ENCODE assay signal across 10 cellular contexts in genomic region chr7:18552943-18553584, GRCh38. TPM values are rescaled to one million over a fixed set of nuclear protein-coding genes. Genes with fewer than 3 reads are reported as not detected.
DNase-seq lines count a peak whose midpoint lies in the region; ATAC-seq and TF ChIP-seq lines count a peak whose summit lies in the region.
"Had no signal": no experiment of that assay in that cellular context is flagged by ENCODE, and none has a peak within 500 bp of the region (broad histone marks: within the 10 kb centered on the region; RNA-seq: fewer than 3 reads in every experiment).

No MANE protein-coding gene starts in this region.

- H3K9me3 Mint-ChIP-seq in IgD-negative memory B cell (no peaks in the 10 kb centered on the region), nephron (no peaks in the 10 kb centered on the region), MCF 10A (ENCODE audit: unreplicated experiment) (no peaks in the 10 kb centered on the region)
- no peaks in the 10 kb centered on the region for H3K9me3 Mint-ChIP-seq in activated CD8-positive, alpha-beta T cell treated with anti-CD3 and anti-CD28 coated beads for 36 hours
- H3K9me3 Mint-ChIP-seq in activated naive CD4-positive, alpha-beta T cell treated with anti-CD3 and anti-CD28 coated beads for 36 hours: no peaks in the 10 kb centered on the region
- no peaks in the 10 kb centered on the region for H3K9me3 Mint-ChIP-seq in T-helper 2 cell treated with Interferon-gamma antibody and Interleukin-4, amounts not matched to agents 5 μg/mL and 100 μg/mL, for 36 hours

- no peaks in the 10 kb centered on the region for H3K9me3 ChIP-seq in DOHH2 (ENCODE audit: control insufficient read depth, insufficient read depth, low read length)

- peak overlapping the region in 2 of 4 donors; percentile 72 to 74 for H3K4me3 Mint-ChIP-seq in IgD-negative memory B cell
- no peak overlapping the region for H3K4me3 Mint-ChIP-seq in nephron
- no peak overlapping the region for H3K4me3 Mint-ChIP-seq in activated CD8-positive, alpha-beta T cell treated with anti-CD3 and anti-CD28 coated beads for 36 hours
- H3K4me3 Mint-ChIP-seq in activated naive CD4-positive, alpha-beta T cell treated with anti-CD3 and anti-CD28 coated beads for 36 hours: no peak overlapping the region
- no peak overlapping the region for H3K4me3 Mint-ChIP-seq in MCF 10A (ENCODE audit: unreplicated experiment)
- no peak overlapping the region for H3K4me3 Mint-ChIP-seq in T-helper 2 cell treated with Interferon-gamma antibody and Interleukin-4, amounts not matched to agents 5 μg/mL and 100 μg/mL, for 36 hours

- H3K4me1 Mint-ChIP-seq in IgD-negative memory B cell: peaks cover 40 to 50% (median 41%) of the 10 kb centered on the region in 3 donors
- H3K4me1 Mint-ChIP-seq in nephron: peaks cover 16% of the 10 kb centered on the region
- H3K4me1 Mint-ChIP-seq in activated CD8-positive, alpha-beta T cell treated with anti-CD3 and anti-CD28 coated beads for 36 hours (ENCODE audit: low read depth): no peaks in the 10 kb centered on the region
- H3K4me1 Mint-ChIP-seq in activated naive CD4-positive, alpha-beta T cell treated with anti-CD3 and anti-CD28 coated beads for 36 hours (ENCODE audit: low read depth): no peaks in the 10 kb centered on the region
- peaks cover 12% of the 10 kb centered on the region for H3K4me1 Mint-ChIP-seq in MCF 10A (ENCODE audit: insufficient read depth, unreplicated experiment)
- no peaks in the 10 kb centered on the region for H3K4me1 Mint-ChIP-seq in T-helper 2 cell treated with Interferon-gamma antibody and Interleukin-4, amounts not matched to agents 5 μg/mL and 100 μg/mL, for 36 hours (ENCODE audit: low read depth)

- TF ChIP-seq CTCF in DOHH2 (IDR thresholded peaks at IDR 0.05; ENCODE audit: low read depth, low read length, poor library complexity, severe bottlenecking) (no peak), nephron (IDR thresholded peaks at IDR 0.05; ENCODE audit: unreplicated experiment in 3 of 3) (no peak), MCF 10A (IDR thresholded peaks at IDR 0.05; ENCODE audit: unreplicated experiment) (no peak)
- TF ChIP-seq CTCF in activated CD8-positive, alpha-beta T cell treated with anti-CD3 and anti-CD28 coated beads for 36 hours (IDR thresholded peaks at IDR 0.05): no peak

- CTCF ChIA-PET in activated CD8-positive, alpha-beta T cell treated with anti-CD3 and anti-CD28 coated beads for 36 hours (lab: Charles Lee): interaction anchor here (0.6 kb wide), 1 partner anchor 857 kb away, joined by 3 read pairs; no protein-coding TSS in a partner anchor
- CTCF ChIA-PET in activated naive CD4-positive, alpha-beta T cell treated with anti-CD3 and anti-CD28 coated beads for 36 hours (lab: Charles Lee): interaction anchor here (0.5 to 0.6 kb wide), 2 partner anchors 11 to 39 kb away, joined by 3 to 4 read pairs; no protein-coding TSS in a partner anchor
- CTCF ChIA-PET in MCF 10A (lab: Yijun Ruan, JAX): interaction anchor here (0.6 to 1.8 kb wide), 3 partner anchors 92 to 220 kb away, joined by 3 to 6 read pairs (median 5); no protein-coding TSS in a partner anchor

- H3K9me2 ChIP-seq in DOHH2 (replicated peaks; ENCODE audit: control insufficient read depth, low read length): no peaks in the 10 kb centered on the region

- H3K27me3 Mint-ChIP-seq in IgD-negative memory B cell (no peaks in the 10 kb centered on the region), nephron (ENCODE audit: low read depth) (no peaks in the 10 kb centered on the region), MCF 10A (ENCODE audit: insufficient read depth, unreplicated experiment) (no peaks in the 10 kb centered on the region)
- H3K27me3 Mint-ChIP-seq in activated CD8-positive, alpha-beta T cell treated with anti-CD3 and anti-CD28 coated beads for 36 hours: no peaks in the 10 kb centered on the region
- no peaks in the 10 kb centered on the region for H3K27me3 Mint-ChIP-seq in activated naive CD4-positive, alpha-beta T cell treated with anti-CD3 and anti-CD28 coated beads for 36 hours (ENCODE audit: low read depth)
- no peaks in the 10 kb centered on the region for H3K27me3 Mint-ChIP-seq in T-helper 2 cell treated with Interferon-gamma antibody and Interleukin-4, amounts not matched to agents 5 μg/mL and 100 μg/mL, for 36 hours (ENCODE audit: low read depth)

- no peaks in the 10 kb centered on the region; the same call in 1 of the 2 replicates for H3K36me3 ChIP-seq in DOHH2 (ENCODE audit: control insufficient read depth, low read length)

- H3K79me2 ChIP-seq in DOHH2 (ENCODE audit: control insufficient read depth, low read length): peaks cover 15% of the 10 kb centered on the region; the same call in 1 of the 2 replicates

- peaks cover 42% of the 10 kb centered on the region for H3K4me1 ChIP-seq in DOHH2 (ENCODE audit: control insufficient read depth, low read length)

- peaks cover 4% of the 10 kb centered on the region; the same call in 1 of the 2 replicates for H3F3A ChIP-seq in DOHH2 (ENCODE audit: control insufficient read depth, insufficient read depth)

- no peaks in the 10 kb centered on the region for H4K20me1 ChIP-seq in DOHH2 (ENCODE audit: control insufficient read depth, insufficient read depth, low read depth, low read length)

- POLR2A ChIA-PET in activated CD8-positive, alpha-beta T cell treated with anti-CD3 and anti-CD28 coated beads for 36 hours (lab: Charles Lee): no interaction called here
- POLR2A ChIA-PET in MCF 10A (lab: Yijun Ruan, JAX): interaction anchor here (1.0 to 1.4 kb wide), 2 partner anchors 17 to 39 kb away, joined by 3 to 4 read pairs; no protein-coding TSS in a partner anchor

- no TSS peak for BruUV-seq in MCF 10A (replicated peaks; lab: Mats Ljungman, UMichigan)

- H3K27ac ChIP-seq in DOHH2 (ENCODE audit: low read depth, low read length): no peak overlapping the region
- H3K27ac ChIP-seq: KMS-11 had no signal

- H3K4me3 ChIP-seq in DOHH2 (ENCODE audit: low read length): peak overlapping the region; percentile 51

- DNase-seq in activated CD8-positive, alpha-beta T cell treated with anti-CD3 and anti-CD28 coated beads for 36 hours: no peak
- no peak for DNase-seq in activated naive CD4-positive, alpha-beta T cell treated with anti-CD3 and anti-CD28 coated beads for 36 hours
- DNase-seq in MCF 10A (ENCODE audit: unreplicated experiment): no peak
- no peak for DNase-seq in T-helper 2 cell treated with Interferon-gamma antibody and Interleukin-4, amounts not matched to agents 5 μg/mL and 100 μg/mL, for 36 hours (ENCODE audit: low spot score)
- DNase-seq: EL had no signal

- H3K36me3 Mint-ChIP-seq in IgD-negative memory B cell (peaks cover under 1% of the 10 kb centered on the region), nephron (ENCODE audit: low read depth) (no peaks in the 10 kb centered on the region), MCF 10A (ENCODE audit: insufficient read depth, unreplicated experiment) (no peaks in the 10 kb centered on the region)
- no peaks in the 10 kb centered on the region for H3K36me3 Mint-ChIP-seq in activated CD8-positive, alpha-beta T cell treated with anti-CD3 and anti-CD28 coated beads for 36 hours (ENCODE audit: low read depth)
- H3K36me3 Mint-ChIP-seq in activated naive CD4-positive, alpha-beta T cell treated with anti-CD3 and anti-CD28 coated beads for 36 hours (ENCODE audit: low read depth): no peaks in the 10 kb centered on the region
- H3K36me3 Mint-ChIP-seq in T-helper 2 cell treated with Interferon-gamma antibody and Interleukin-4, amounts not matched to agents 5 μg/mL and 100 μg/mL, for 36 hours (ENCODE audit: low read depth): no peaks in the 10 kb centered on the region

- intact Hi-C loops in activated CD8-positive, alpha-beta T cell treated with anti-CD3 and anti-CD28 coated beads for 36 hours (cut with micrococcal nuclease): no loop called here
- intact Hi-C loops in activated naive CD4-positive, alpha-beta T cell treated with anti-CD3 and anti-CD28 coated beads for 36 hours (cut with micrococcal nuclease): no loop called here
- intact Hi-C loops in MCF 10A (cut with micrococcal nuclease): no loop called here

- H3K27ac Mint-ChIP-seq in IgD-negative memory B cell: peak overlapping the region; percentile 18 to 82 (median 47)
- H3K27ac Mint-ChIP-seq in nephron: peak overlapping the region; percentile 9 to 39 (median 21)
- H3K27ac Mint-ChIP-seq in activated CD8-positive, alpha-beta T cell treated with anti-CD3 and anti-CD28 coated beads for 36 hours: no peak overlapping the region
- H3K27ac Mint-ChIP-seq in activated naive CD4-positive, alpha-beta T cell treated with anti-CD3 and anti-CD28 coated beads for 36 hours: no peak overlapping the region
- H3K27ac Mint-ChIP-seq in MCF 10A (ENCODE audit: low read depth, unreplicated experiment): no peak overlapping the region
- H3K27ac Mint-ChIP-seq in T-helper 2 cell treated with Interferon-gamma antibody and Interleukin-4, amounts not matched to agents 5 μg/mL and 100 μg/mL, for 36 hours: no peak overlapping the region

- peak; percentile 65 for ATAC-seq in SK-N-SH treated with all-trans-retinoic acid at 6 μM for 48 hours
- no peak for ATAC-seq in activated CD8-positive, alpha-beta T cell treated with anti-CD3 and anti-CD28 coated beads for 36 hours

- H3K27me3 ChIP-seq in DOHH2 (ENCODE audit: control insufficient read depth, low read length): no peaks in the 10 kb centered on the region

- H3K4me2 ChIP-seq in DOHH2 (ENCODE audit: low read length): peak overlapping the region; percentile 73
- H3K4me2 ChIP-seq: KMS-11 had no signal

TF ChIP-seq in SK-N-SH treated with all-trans-retinoic acid at 6 μM for 48 hours, 23 proteins besides CTCF, POLR2A, EP300 and RAD21 (continues in another document):
- TF ChIP-seq PATZ1 (CRISPR knock-in tag; IDR thresholded peaks at IDR 0.05; ENCODE audit: borderline replicate concordance) (no peak), PPARA (CRISPR knock-in tag; IDR thresholded peaks at IDR 0.05; ENCODE audit: borderline replicate concordance) (no peak), CSDC2 (CRISPR knock-in tag; IDR thresholded peaks at IDR 0.05) (no peak), TOX (CRISPR knock-in tag; IDR thresholded peaks at IDR 0.05; ENCODE audit: borderline replicate concordance) (no peak)

RNA-seq across cellular contexts. Expression of gene HDAC9, which starts 57.5 kb away (rescaled TPM):
- polyA plus RNA-seq in IgD-negative memory B cell: 81.2 TPM
- total RNA-seq in activated CD8-positive, alpha-beta T cell treated with anti-CD3 and anti-CD28 coated beads for 36 hours: 1 to 10 TPM; 1.5 to 3.0 TPM
- total RNA-seq in activated naive CD4-positive, alpha-beta T cell treated with anti-CD3 and anti-CD28 coated beads for 36 hours: not detected
- total RNA-seq in MCF 10A (2022): 11.3 and 26.0 TPM in 2 replicates

Comparison
In these comparisons a context has a peak if more than half of its experiments do, and no peak if none do; other contexts are left out.
1. H3K27ac Mint-ChIP-seq: peak in IgD-negative memory B cell (3 of 3) and nephron (3 of 3); none in activated CD8-positive, alpha-beta T cell treated with anti-CD3 and anti-CD28 coated beads for 36 hours (single experiment), activated naive CD4-positive, alpha-beta T cell treated with anti-CD3 and anti-CD28 coated beads for 36 hours (single experiment), MCF 10A (single experiment) and T-helper 2 cell treated with Interferon-gamma antibody and Interleukin-4, amounts not matched to agents 5 μg/mL and 100 μg/mL, for 36 hours (single experiment).